In the genomic region with DNA sequence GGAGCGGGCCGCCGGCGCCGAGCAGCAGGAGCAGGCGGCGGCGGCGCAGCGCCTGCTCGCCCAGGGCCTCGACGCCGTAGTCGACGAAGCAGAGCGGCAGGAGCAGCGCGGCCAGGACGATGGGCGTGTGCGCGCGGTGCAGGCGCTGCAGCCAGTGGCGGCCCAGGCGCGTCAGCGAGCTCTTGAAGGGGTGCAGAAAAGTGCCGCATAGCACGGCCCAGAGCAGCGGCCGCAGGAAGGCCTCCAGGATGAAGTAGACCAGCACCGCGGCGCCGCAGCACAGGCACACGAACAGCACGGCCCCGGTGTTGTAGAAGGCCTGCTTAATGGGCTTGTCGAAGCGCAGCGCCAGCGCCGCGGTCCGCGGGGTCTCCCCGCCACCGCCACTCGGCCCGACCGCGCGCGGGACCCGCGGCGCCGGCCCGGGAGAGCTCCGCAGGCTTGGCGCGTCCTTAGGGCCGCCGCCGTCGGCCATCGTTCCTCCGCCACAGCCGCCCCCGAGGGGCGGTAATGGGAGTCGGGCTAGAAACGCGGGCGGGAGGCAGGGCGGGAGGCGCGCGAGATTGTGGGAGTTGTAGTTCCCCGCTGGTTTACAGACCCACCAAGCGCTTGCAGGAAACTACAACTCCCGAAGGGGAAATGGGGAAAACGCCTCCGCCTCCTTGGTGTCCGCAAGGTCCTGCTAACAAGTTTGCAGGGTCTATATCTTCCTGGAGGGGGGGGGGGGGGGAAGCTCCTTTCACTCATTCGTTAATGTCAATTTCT, we compare ENCODE assay signal across 8 cellular contexts. TPM values are rescaled to one million over a fixed set of nuclear protein-coding genes. Genes with fewer than 3 reads are reported as not detected.
DNase-seq lines count a peak whose midpoint lies in the region; ATAC-seq and TF ChIP-seq lines count a peak whose summit lies in the region.

A gene (minus strand): TSS at position 509 of the 765 bp plus-strand sequence. CDS start 34 bp downstream, at position 475.

- peaks cover 55% of the 10 kb centered on the region for H3K79me2 ChIP-seq in SK-N-SH (ENCODE audit: insufficient read depth)

- peaks cover 13 to 20% of the 10 kb centered on the region in 2 experiments; a peak in 3 of 4 replicates for H3K4me1 ChIP-seq in SK-N-SH (ENCODE audit: control insufficient read depth in 1 of 2, insufficient read depth in 2 of 2, low read depth in 1 of 2, low read length in 1 of 2)

- peak within 1 kb of the TSS; percentile 87 for H3K9ac ChIP-seq in SK-N-SH

- H3K4me2 ChIP-seq in SK-N-SH: peak within 1 kb of the TSS; percentile 94

- POLR2A ChIA-PET in SK-N-SH (lab: Yijun Ruan, JAX): interaction anchor here (0.6 to 1.2 kb wide), 3 partner anchors 39 to 222 kb away, joined by 3 read pairs; no protein-coding TSS in a partner anchor

- H3K9me3 ChIP-seq in SK-N-SH: no peaks in the 10 kb centered on the region

- 1% methylated on average over 35 of the region's 88 CpGs for WGBS in SK-N-SH (ENCODE audit: low lambda C conversion rate)

- DNase-seq in GM04504 (ENCODE audit: low read depth) (peak; percentile 98), NCI-H1048 (lab: John Stamatoyannopoulos, UW) (peak; percentile 92), SK-N-SH (peak; percentile 94), globus pallidus (ENCODE audit: low spot score) (peak; percentile 99), occipital lobe (lab: John Stamatoyannopoulos, UW) (peak; percentile 96)
- DNase-seq in activated naive CD4-positive, alpha-beta T cell treated with anti-CD3 and anti-CD28 coated beads, Interleukin-2, amount 50 U/mL, for 16 hours: peak; percentile 94

- no peak for TF ChIP-seq CTCF in SK-N-SH (IDR thresholded peaks at IDR 0.05)

- H3K4me3 ChIP-seq in SK-N-SH (ENCODE audit: low read depth in 2 of 2, low read length in 1 of 2): peak within 1 kb of the TSS; percentile 78 to 87

- ATAC-seq in HG02571 (IDR thresholded peaks at IDR 0.05; ENCODE audit: unreplicated experiment): peak; percentile 91

- H3K27ac ChIP-seq in SK-N-SH (ENCODE audit: low read depth in 2 of 2, low read length in 1 of 2) (peak within 1 kb of the TSS; percentile 79 to 83), temporal lobe (ENCODE audit: low read depth, low read length) (peak within 1 kb of the TSS; percentile 47)

- CTCF ChIA-PET in SK-N-SH (lab: Yijun Ruan, JAX): interaction anchor here (0.6 to 1.0 kb wide), 2 partner anchors 10 to 72 kb away, joined by 3 to 4 read pairs; no protein-coding TSS in a partner anchor

- H4K20me1 ChIP-seq in SK-N-SH (ENCODE audit: insufficient read depth): peaks cover 40% of the 10 kb centered on the region

- no peaks in the 10 kb centered on the region for H3K27me3 ChIP-seq in SK-N-SH (ENCODE audit: insufficient read depth)

- no peak for TF ChIP-seq EP300 in SK-N-SH (IDR thresholded peaks at IDR 0.05; ENCODE audit: borderline replicate concordance in 1 of 2, low read depth in 1 of 2, low read length in 1 of 2)

- no peak for TF ChIP-seq RAD21 in SK-N-SH (IDR thresholded peaks at IDR 0.05; ENCODE audit: low read length)

- H3K9me2 ChIP-seq in SK-N-SH: no peaks in the 10 kb centered on the region

- peak within 1 kb of the TSS; percentile 82; the same call in 1 of the 2 replicates for H2AFZ ChIP-seq in SK-N-SH (ENCODE audit: low read depth)

- H3F3A ChIP-seq in SK-N-SH (replicated peaks; ENCODE audit: insufficient read depth): peaks cover 9% of the 10 kb centered on the region

- no peaks in the 10 kb centered on the region for H3K36me3 ChIP-seq in SK-N-SH (replicated peaks in 1 of 2; ENCODE audit: control insufficient read depth in 1 of 2, insufficient read depth in 2 of 2, low read length in 1 of 2)

TF ChIP-seq in SK-N-SH, 30 proteins besides CTCF, POLR2A, EP300 and RAD21:
- 0 out of 2 replicates have a peak, but pooled peaks have one; percentile 8 for TF ChIP-seq RCOR1 (IDR thresholded peaks at IDR 0.05; ENCODE audit: low read length)
- 0 out of 2 replicates have a peak, but pooled peaks have one; percentile 3 for TF ChIP-seq NFIC (IDR thresholded peaks at IDR 0.05; ENCODE audit: borderline replicate concordance)
- peak; percentile 99 for TF ChIP-seq CHD2 (IDR thresholded peaks at IDR 0.05; ENCODE audit: low read length, partially characterized antibody)
- TF ChIP-seq POLR2AphosphoS5 (IDR thresholded peaks at IDR 0.05; ENCODE audit: low read depth, low read length): peak; percentile 76
- TF ChIP-seq, protein P1, sequence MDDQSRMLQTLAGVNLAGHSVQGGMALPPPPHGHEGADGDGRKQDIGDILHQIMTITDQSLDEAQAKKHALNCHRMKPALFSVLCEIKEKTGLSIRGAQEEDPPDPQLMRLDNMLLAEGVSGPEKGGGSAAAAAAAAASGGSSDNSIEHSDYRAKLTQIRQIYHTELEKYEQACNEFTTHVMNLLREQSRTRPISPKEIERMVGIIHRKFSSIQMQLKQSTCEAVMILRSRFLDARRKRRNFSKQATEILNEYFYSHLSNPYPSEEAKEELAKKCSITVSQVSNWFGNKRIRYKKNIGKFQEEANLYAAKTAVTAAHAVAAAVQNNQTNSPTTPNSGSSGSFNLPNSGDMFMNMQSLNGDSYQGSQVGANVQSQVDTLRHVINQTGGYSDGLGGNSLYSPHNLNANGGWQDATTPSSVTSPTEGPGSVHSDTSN (IDR thresholded peaks at IDR 0.05): peak; percentile 60
- TF ChIP-seq TAF1 (IDR thresholded peaks at IDR 0.05; ENCODE audit: borderline replicate concordance, low read depth, low read length): peak; percentile 79
- TF ChIP-seq ELF1 (IDR thresholded peaks at IDR 0.05): peak; percentile 68
- no peak for TF ChIP-seq FOSL2 (IDR thresholded peaks at IDR 0.05; ENCODE audit: borderline replicate concordance, low read depth)
- peak; percentile 86 for TF ChIP-seq YY1 (IDR thresholded peaks at IDR 0.05; ENCODE audit: low read depth)
- TF ChIP-seq, protein P2, sequence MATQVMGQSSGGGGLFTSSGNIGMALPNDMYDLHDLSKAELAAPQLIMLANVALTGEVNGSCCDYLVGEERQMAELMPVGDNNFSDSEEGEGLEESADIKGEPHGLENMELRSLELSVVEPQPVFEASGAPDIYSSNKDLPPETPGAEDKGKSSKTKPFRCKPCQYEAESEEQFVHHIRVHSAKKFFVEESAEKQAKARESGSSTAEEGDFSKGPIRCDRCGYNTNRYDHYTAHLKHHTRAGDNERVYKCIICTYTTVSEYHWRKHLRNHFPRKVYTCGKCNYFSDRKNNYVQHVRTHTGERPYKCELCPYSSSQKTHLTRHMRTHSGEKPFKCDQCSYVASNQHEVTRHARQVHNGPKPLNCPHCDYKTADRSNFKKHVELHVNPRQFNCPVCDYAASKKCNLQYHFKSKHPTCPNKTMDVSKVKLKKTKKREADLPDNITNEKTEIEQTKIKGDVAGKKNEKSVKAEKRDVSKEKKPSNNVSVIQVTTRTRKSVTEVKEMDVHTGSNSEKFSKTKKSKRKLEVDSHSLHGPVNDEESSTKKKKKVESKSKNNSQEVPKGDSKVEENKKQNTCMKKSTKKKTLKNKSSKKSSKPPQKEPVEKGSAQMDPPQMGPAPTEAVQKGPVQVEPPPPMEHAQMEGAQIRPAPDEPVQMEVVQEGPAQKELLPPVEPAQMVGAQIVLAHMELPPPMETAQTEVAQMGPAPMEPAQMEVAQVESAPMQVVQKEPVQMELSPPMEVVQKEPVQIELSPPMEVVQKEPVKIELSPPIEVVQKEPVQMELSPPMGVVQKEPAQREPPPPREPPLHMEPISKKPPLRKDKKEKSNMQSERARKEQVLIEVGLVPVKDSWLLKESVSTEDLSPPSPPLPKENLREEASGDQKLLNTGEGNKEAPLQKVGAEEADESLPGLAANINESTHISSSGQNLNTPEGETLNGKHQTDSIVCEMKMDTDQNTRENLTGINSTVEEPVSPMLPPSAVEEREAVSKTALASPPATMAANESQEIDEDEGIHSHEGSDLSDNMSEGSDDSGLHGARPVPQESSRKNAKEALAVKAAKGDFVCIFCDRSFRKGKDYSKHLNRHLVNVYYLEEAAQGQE (IDR thresholded peaks at IDR 0.05; ENCODE audit: low read depth, low read length): no peak
- TF ChIP-seq, protein P3, sequence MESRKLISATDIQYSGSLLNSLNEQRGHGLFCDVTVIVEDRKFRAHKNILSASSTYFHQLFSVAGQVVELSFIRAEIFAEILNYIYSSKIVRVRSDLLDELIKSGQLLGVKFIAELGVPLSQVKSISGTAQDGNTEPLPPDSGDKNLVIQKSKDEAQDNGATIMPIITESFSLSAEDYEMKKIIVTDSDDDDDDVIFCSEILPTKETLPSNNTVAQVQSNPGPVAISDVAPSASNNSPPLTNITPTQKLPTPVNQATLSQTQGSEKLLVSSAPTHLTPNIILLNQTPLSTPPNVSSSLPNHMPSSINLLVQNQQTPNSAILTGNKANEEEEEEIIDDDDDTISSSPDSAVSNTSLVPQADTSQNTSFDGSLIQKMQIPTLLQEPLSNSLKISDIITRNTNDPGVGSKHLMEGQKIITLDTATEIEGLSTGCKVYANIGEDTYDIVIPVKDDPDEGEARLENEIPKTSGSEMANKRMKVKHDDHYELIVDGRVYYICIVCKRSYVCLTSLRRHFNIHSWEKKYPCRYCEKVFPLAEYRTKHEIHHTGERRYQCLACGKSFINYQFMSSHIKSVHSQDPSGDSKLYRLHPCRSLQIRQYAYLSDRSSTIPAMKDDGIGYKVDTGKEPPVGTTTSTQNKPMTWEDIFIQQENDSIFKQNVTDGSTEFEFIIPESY (IDR thresholded peaks at IDR 0.05; ENCODE audit: borderline replicate concordance, low read depth): no peak; the same call in 1 of the 2 replicates
- peak; percentile 56 for TF ChIP-seq NRF1 (IDR thresholded peaks at IDR 0.05; ENCODE audit: low read depth, low read length)
- TF ChIP-seq, protein P4, sequence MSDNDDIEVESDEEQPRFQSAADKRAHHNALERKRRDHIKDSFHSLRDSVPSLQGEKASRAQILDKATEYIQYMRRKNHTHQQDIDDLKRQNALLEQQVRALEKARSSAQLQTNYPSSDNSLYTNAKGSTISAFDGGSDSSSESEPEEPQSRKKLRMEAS (IDR thresholded peaks at IDR 0.05; ENCODE audit: low read depth): peak; percentile 30; the same call in 1 of the 2 replicates
- no peak for TF ChIP-seq GATA2 (CRISPR knock-in tag; IDR thresholded peaks at IDR 0.05)
- TF ChIP-seq SIN3A (IDR thresholded peaks at IDR 0.05; ENCODE audit: borderline replicate concordance, low read depth, low read length): peak; percentile 94; the same call in 1 of the 2 replicates

RNA-seq across cellular contexts. Expression of the gene that starts here (rescaled TPM):
- polyA plus RNA-seq in SK-N-SH (2012; rRNA removed): 17.5 and 26.0 TPM in 2 replicates
- 19.8 and 23.6 TPM in 2 replicates for polyA plus RNA-seq in SK-N-SH (2012; cell fraction: cytosol; rRNA removed)
- 9.1 and 19.6 TPM in 2 replicates for polyA plus RNA-seq in SK-N-SH (2012; cell fraction: nucleus; rRNA removed)
- total RNA-seq in occipital lobe (85.0 TPM), temporal lobe (70.3 TPM)

Comparison
In these comparisons a context has a peak if more than half of its experiments do, and no peak if none do; other contexts are left out.
1. Peak in every context shown above with its lines: DNase-seq, ATAC-seq, H3K4me3 ChIP-seq and H3K27ac ChIP-seq.